8 cellular contexts compared by ENCODE assay signal in the genomic region with DNA sequence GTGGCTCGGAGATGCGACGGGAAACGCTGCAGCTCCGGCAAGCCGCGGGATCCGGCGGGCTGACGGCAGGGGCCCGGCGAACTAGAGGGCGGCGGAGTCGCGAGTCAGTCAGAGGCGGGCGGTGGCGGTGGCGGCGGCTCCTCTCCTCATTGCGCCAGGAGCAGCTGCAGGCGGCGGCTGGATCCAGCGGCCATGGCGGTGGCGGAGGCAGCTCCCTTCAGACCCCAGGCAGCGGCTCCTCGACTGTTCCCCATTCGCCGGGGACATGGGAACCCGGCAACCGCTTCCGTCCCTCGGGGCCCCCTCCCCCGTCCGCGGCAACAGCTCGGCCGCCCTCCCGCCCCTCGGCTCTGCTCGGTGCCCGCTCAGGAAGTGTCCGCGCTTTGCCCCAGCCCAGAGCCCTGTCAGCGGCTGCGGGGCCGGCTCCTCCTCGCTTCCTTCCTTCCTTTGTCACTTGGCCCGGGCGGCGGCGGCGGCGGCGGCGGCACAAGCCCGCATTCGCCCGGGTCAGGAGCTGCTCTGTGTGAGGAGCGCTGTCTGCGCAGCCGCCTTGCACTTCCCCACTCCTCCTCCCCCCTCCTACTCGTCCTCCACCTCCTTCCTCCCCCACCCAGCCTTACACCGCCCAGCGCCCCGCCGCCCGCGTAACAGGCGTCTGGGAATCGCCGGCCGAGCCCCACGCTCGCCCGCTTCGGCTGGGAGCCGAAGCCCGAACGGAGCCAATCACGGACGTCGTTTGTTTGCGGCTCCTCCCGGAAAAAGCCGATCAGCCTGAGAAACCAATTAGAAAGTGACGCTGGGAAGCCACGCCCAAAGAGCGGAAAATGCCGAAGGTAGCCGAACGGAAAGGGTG. TPM values are rescaled to one million over a fixed set of nuclear protein-coding genes. Genes with fewer than 3 reads are reported as not detected.
DNase-seq lines count a peak whose midpoint lies in the region; ATAC-seq and TF ChIP-seq lines count a peak whose summit lies in the region.

TSS of gene GSK3B (minus strand) at position 525 of the 853 bp plus-strand sequence. CDS start 1,013 bp downstream, outside the sequence.

- no peaks in the 10 kb centered on the region for H3K9me3 Mint-ChIP-seq in endodermal cell

- H3K27me3 ChIP-seq in endodermal cell (ENCODE audit: control insufficient read depth, insufficient read depth, low read length, poor library complexity, severe bottlenecking) = no peaks in the 10 kb centered on the region
- no peaks in the 10 kb centered on the region for H3K27me3 ChIP-seq in mononuclear cell (ENCODE audit: insufficient read depth, low read length)

- no peak within 1 kb of the TSS for H3K27ac Mint-ChIP-seq in endodermal cell

- no peak within 1 kb of the TSS for H3K4me3 Mint-ChIP-seq in endodermal cell

- CTCF ChIA-PET in AG04449 (lab: Yijun Ruan, JAX) = interaction anchor here (1.6 to 2.1 kb wide), 3 partner anchors 82 to 202 kb away, joined by 3 to 6 read pairs (median 5); no protein-coding TSS in a partner anchor

- TF ChIP-seq CTCF in AG04449 (IDR thresholded peaks at IDR 0.05; ENCODE audit: insufficient read depth, low read length, missing control alignments) = no peak
- TF ChIP-seq CTCF in endodermal cell (conservative IDR thresholded peaks at IDR 0.05) = no peak

- H3K9me3 ChIP-seq in endodermal cell (ENCODE audit: control insufficient read depth, low read length) = no peaks in the 10 kb centered on the region
- H3K9me3 ChIP-seq in mononuclear cell (ENCODE audit: low read depth, low read length) = no peaks in the 10 kb centered on the region

- peak within 1 kb of the TSS; percentile 87 for H3K4me3 ChIP-seq in AG04449 (ENCODE audit: low read depth, low read length)
- peak within 1 kb of the TSS; percentile 100 for H3K4me3 ChIP-seq in endodermal cell (ENCODE audit: low read length)
- H3K4me3 ChIP-seq in mononuclear cell (ENCODE audit: low read length) = peak within 1 kb of the TSS; percentile 92

- H3K36me3 Mint-ChIP-seq in endodermal cell (ENCODE audit: low read depth) = peaks cover 10% of the 10 kb centered on the region

- no peaks in the 10 kb centered on the region for H3K4me1 ChIP-seq in endodermal cell (ENCODE audit: control insufficient read depth, insufficient read depth, low read length)
- peaks cover 32% of the 10 kb centered on the region for H3K4me1 ChIP-seq in mononuclear cell (ENCODE audit: insufficient read depth, low read length)

- ATAC-seq in GM18870 (IDR thresholded peaks at IDR 0.05; ENCODE audit: unreplicated experiment) (peak; percentile 0), HG03135 (IDR thresholded peaks at IDR 0.05; ENCODE audit: unreplicated experiment) (peak; percentile 36)

- peaks cover 8% of the 10 kb centered on the region for H3K4me1 Mint-ChIP-seq in endodermal cell

- 0 to 1% methylated on average over 28 to 94 of the region's 94 CpGs for WGBS in endodermal cell (ENCODE audit: insufficient coverage in 1 of 2, insufficient read length in 1 of 2), 2 experiments

- H3K27ac ChIP-seq in endodermal cell (ENCODE audit: low read depth, low read length) = peak within 1 kb of the TSS; percentile 100

- POLR2A ChIA-PET in AG04449 (lab: Yijun Ruan, JAX) = interaction anchor here (0.5 to 1.5 kb wide), 10 partner anchors 8 to 631 kb away, joined by 3 to 6 read pairs (median 3); partner anchors contain the start of gene TMEM39A

- no peaks in the 10 kb centered on the region for H3K36me3 ChIP-seq in endodermal cell (ENCODE audit: control insufficient read depth, insufficient read depth, low read length)

- DNase-seq in AG04449 (ENCODE audit: low read depth, low spot score) (no peak), NCI-H69 (lab: John Stamatoyannopoulos, UW) (peak; percentile 89), endodermal cell (peak; percentile 88)
- DNase-seq in activated CD8-positive, alpha-beta memory T cell treated with anti-CD3 and anti-CD28 coated beads, Interleukin-2, amount 50 U/mL, for 1 hour (ENCODE audit: extremely low read depth) = peak; percentile 30
- peak; percentile 98 for DNase-seq in stimulated activated CD8-positive, alpha-beta memory T cell treated with anti-CD3 and anti-CD28 coated beads, Interleukin-4, amount 100 ng/mL, for 4 hours (ENCODE audit: low read depth in 2 of 2, low spot score in 1 of 2)

- H3K27me3 Mint-ChIP-seq in endodermal cell (ENCODE audit: insufficient read depth) = no peaks in the 10 kb centered on the region

- peak within 1 kb of the TSS; percentile 99 for H3K9ac ChIP-seq in endodermal cell (ENCODE audit: extremely low read depth, low read length, poor library complexity, severe bottlenecking)

RNA-seq across cellular contexts. Expression of gene GSK3B, which starts in this region (rescaled TPM):
- total RNA-seq in endodermal cell (10 to 100 TPM; 57.3 to 59.8 TPM), mononuclear cell (41.2 TPM)
- polyA plus RNA-seq in endodermal cell (2013, experiment 1 of 2) = 53.6 TPM
- 47.3 TPM for polyA plus RNA-seq in endodermal cell (2013, experiment 2 of 2)
